8 cellular contexts compared by ENCODE assay signal in genomic region chr14:88013750-88014349, GRCh38. TPM values are rescaled to one million over a fixed set of nuclear protein-coding genes. Genes with fewer than 3 reads are reported as not detected.
DNase-seq lines count a peak whose midpoint lies in the region; ATAC-seq, FAIRE-seq and TF ChIP-seq lines count a peak whose summit lies in the region.

No MANE protein-coding gene starts in this region.

- H2AFZ ChIP-seq in OCI-LY7 (ENCODE audit: low read length) (no peak overlapping the region), hepatocyte (peak overlapping the region; percentile 46)

- H3K9me3 ChIP-seq in OCI-LY7 (ENCODE audit: low read length) (no peaks in the 10 kb centered on the region), hepatocyte (ENCODE audit: low read depth) (no peaks in the 10 kb centered on the region)

- H4K20me1 ChIP-seq in OCI-LY7 (ENCODE audit: insufficient read depth, low read length): no peaks in the 10 kb centered on the region
- H4K20me1 ChIP-seq in hepatocyte (ENCODE audit: insufficient read depth, poor library complexity, severe bottlenecking): no peaks in the 10 kb centered on the region

- no TSS peak for BruUV-seq in OCI-LY7 (replicated peaks; lab: Mats Ljungman, UMichigan)

- CTCF ChIA-PET in OCI-LY7 (lab: Charles Lee; ENCODE audit: unreplicated experiment): no interaction called here

- DNase-seq in activated gamma-delta T cell treated with Interleukin-2 at 50 U/mL for 16 hours (peak; percentile 30), activated gamma-delta T cell (lab: John Stamatoyannopoulos, UW) (no peak), H54 (ENCODE audit: insufficient read length, low spot score) (peak; percentile 5), KG1 (lab: John Stamatoyannopoulos, UW) (peak; percentile 23), OCI-LY7 (ENCODE audit: low spot score) (peak; percentile 59), astrocyte of the hippocampus (ENCODE audit: low read depth, low spot score) (peak; percentile 79), hepatocyte (ENCODE audit: low spot score) (peak; percentile 88), sciatic nerve (ENCODE audit: low spot score) (peak; percentile 81)

- TF ChIP-seq POLR2A in H54 (IDR thresholded peaks at IDR 0.05; ENCODE audit: low read depth, low read length): no peak

- no peaks in the 10 kb centered on the region for H3K27me3 ChIP-seq in hepatocyte

- peak; percentile 93 for ATAC-seq in sciatic nerve

- H3K36me3 ChIP-seq in OCI-LY7 (ENCODE audit: insufficient read depth, low read length) (peaks cover 7% of the 10 kb centered on the region; the same call in 1 of the 2 replicates), hepatocyte (replicated peaks; ENCODE audit: insufficient read depth, low read depth) (no peaks in the 10 kb centered on the region)

- H3K4me3 ChIP-seq in OCI-LY7 (ENCODE audit: low read depth, low read length, poor library complexity, severe bottlenecking): no peak overlapping the region
- H3K4me3 ChIP-seq in hepatocyte: no peak overlapping the region

- H3K9me2 ChIP-seq in OCI-LY7 (ENCODE audit: insufficient read depth, low read length): no peaks in the 10 kb centered on the region
- H3K9me2 ChIP-seq in hepatocyte (replicated peaks; ENCODE audit: insufficient read depth): no peaks in the 10 kb centered on the region

- POLR2A ChIA-PET in OCI-LY7 (lab: Charles Lee): interaction anchor here (0.6 to 2.0 kb wide), 5 partner anchors 9 to 228 kb away, joined by 3 to 7 read pairs (median 4); partner anchors contain the start of genes GALC and GPR65

- FAIRE-seq in H54 (lab: Jason Lieb, UNC): no peak

- H3K27ac ChIP-seq in OCI-LY7 (ENCODE audit: low read depth, low read length, poor library complexity, severe bottlenecking) (no peak overlapping the region), hepatocyte (no peak overlapping the region)

- H3K79me2 ChIP-seq in OCI-LY7 (ENCODE audit: insufficient read depth, low read depth, low read length): no peaks in the 10 kb centered on the region
- H3K79me2 ChIP-seq in hepatocyte: no peaks in the 10 kb centered on the region

- H3K4me1 ChIP-seq in OCI-LY7 (ENCODE audit: insufficient read depth, low read length, poor library complexity, severe bottlenecking): no peaks in the 10 kb centered on the region
- H3K4me1 ChIP-seq in hepatocyte (ENCODE audit: insufficient read depth): no peaks in the 10 kb centered on the region

- intact Hi-C loops in OCI-LY7 (cut with micrococcal nuclease; ENCODE audit: unreplicated experiment): loop anchor here (2.0 kb wide), 1 partner anchor 155 kb away; no protein-coding TSS in a partner anchor
- intact Hi-C loops in sciatic nerve (cut with DNase I): no loop called here

- 7% methylated on average over 6 of the region's 7 CpGs for WGBS in hepatocyte (ENCODE audit: low lambda C conversion rate, missing lambda C conversion rate)

- no peak overlapping the region for H3K4me2 ChIP-seq in OCI-LY7 (ENCODE audit: low read length)
- peak overlapping the region; percentile 17 for H3K4me2 ChIP-seq in hepatocyte

- TF ChIP-seq CTCF in OCI-LY7 (conservative IDR thresholded peaks at IDR 0.05; ENCODE audit: low read length) (peak; percentile 87), hepatocyte (IDR thresholded peaks at IDR 0.05; ENCODE audit: poor library complexity) (peak; percentile 83)

RNA-seq across cellular contexts. Expression of gene GPR65, which starts 8.9 kb away (rescaled TPM):
- 4.5 and 6.1 TPM in 2 replicates for total RNA-seq in OCI-LY7 (2014; rRNA removed; shearing (Covaris generic))
- total RNA-seq in OCI-LY7 (2022) (8.0 and 8.2 TPM in 2 replicates), hepatocyte (0.04 and 0.10 TPM in 2 replicates), sciatic nerve (2.7 TPM)
- polyA plus RNA-seq in hepatocyte: 0.13 and 0.22 TPM in 2 replicates

RNA-seq across cellular contexts. Expression of gene GALC, which starts 20.9 kb away (rescaled TPM):
- total RNA-seq in OCI-LY7 (2014; rRNA removed; shearing (Covaris generic)): 4.4 and 7.5 TPM in 2 replicates
- 18.0 and 21.3 TPM in 2 replicates for total RNA-seq in OCI-LY7 (2022)
- 47.5 TPM in 2 replicates for total RNA-seq in hepatocyte
- 20.7 and 23.0 TPM in 2 replicates for polyA plus RNA-seq in hepatocyte
- total RNA-seq in sciatic nerve: 47.8 TPM
